In the genomic region with DNA sequence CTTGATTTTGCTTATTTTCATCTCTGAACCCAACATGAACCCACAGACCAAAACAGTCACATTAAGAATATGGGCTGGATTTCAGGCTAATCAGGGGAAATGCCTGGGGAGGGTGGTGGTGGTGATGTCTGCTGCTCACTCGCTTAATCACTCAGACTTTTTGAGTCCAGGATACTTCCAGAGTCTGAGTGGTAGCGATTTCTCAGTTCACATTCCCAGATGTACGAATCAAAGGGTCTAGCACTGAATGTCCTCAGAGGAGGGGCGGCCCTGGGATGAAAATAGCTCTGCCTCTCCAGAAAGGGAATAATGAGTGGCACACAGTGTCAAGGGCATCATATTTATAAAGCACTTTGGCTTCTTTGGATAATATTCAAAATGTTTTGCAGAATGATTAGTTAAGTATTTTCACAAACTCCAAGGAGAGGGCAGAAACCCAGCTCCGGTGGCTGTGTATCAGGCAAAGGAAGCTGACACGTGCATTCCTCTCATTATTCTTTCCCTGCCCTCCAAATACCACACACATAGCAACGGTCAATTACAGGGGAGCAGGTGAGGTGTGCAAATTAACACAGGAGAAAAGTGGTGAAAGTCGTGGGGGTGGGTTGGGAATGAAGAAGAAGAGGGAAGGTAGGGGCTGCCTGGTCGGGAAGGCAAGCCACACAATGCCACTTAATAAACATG, we compare ENCODE assay signal across 18 cellular contexts.
DNase-seq lines count a peak whose midpoint lies in the region; ATAC-seq and TF ChIP-seq lines count a peak whose summit lies in the region.
"Had no signal": no experiment of that assay in that cellular context is flagged by ENCODE, and none has a peak within 500 bp of the region (broad histone marks: within the 10 kb centered on the region; RNA-seq: fewer than 3 reads in every experiment).

No MANE protein-coding gene starts in this region.

- peak; percentile 49 for DNase-seq in AG20443 (ENCODE audit: low spot score)
- DNase-seq in WTC11 (ENCODE audit: low spot score) = no peak
- peak; percentile 50 for DNase-seq in fibroblast of pulmonary artery (ENCODE audit: low read depth)
- DNase-seq in neuronal stem cell (ENCODE audit: low spot score) = peak; percentile 42
- no peak for DNase-seq in activated T-cell treated with anti-CD3 and anti-CD28 coated beads, Interleukin-2, amount 50 U/mL, for 4 hours
- DNase-seq in activated T-helper 2 cell treated with anti-CD3 and anti-CD28 coated beads, Interferon-gamma antibody, Interleukin-2, Interleukin-4, amounts not matched to agents 10 μg/mL and 5 μg/mL and 100 μg/mL, durations not matched to agents 14 hours and 24 hours and 36 hours (ENCODE audit: low spot score) = no peak
- no peak for DNase-seq in A673 (ENCODE audit: low spot score)
- DNase-seq in caudate nucleus (lab: John Stamatoyannopoulos, UW) = no peak
- DNase-seq: body of pancreas; Calu3; effector CD8-positive, alpha-beta T cell; KG1; mesenchymal stem cell; NCI-H1105; NK-92 treated with Interleukin-12 subunit alpha and Interleukin-12 subunit beta, amount 100 ng/mL, for 24 hours; occipital lobe; T-cell had no signal

- peaks cover 18% of the 10 kb centered on the region for H3K4me1 Mint-ChIP-seq in WTC11
- H3K4me1 Mint-ChIP-seq in activated T-cell treated with anti-CD3 and anti-CD28 coated beads, Interleukin-2, amount 50 U/mL, for 4 hours (ENCODE audit: low read depth) = no peaks in the 10 kb centered on the region
- H3K4me1 Mint-ChIP-seq in activated T-helper 2 cell treated with anti-CD3 and anti-CD28 coated beads, Interferon-gamma antibody, Interleukin-2, Interleukin-4, amounts not matched to agents 10 μg/mL and 5 μg/mL and 100 μg/mL, durations not matched to agents 14 hours and 24 hours and 36 hours (ENCODE audit: low read depth) = no peaks in the 10 kb centered on the region
- H3K4me1 Mint-ChIP-seq: T-cell had no signal

- no peak overlapping the region for H2BK5ac ChIP-seq in neuronal stem cell (ENCODE audit: low read length)

- no peak overlapping the region for H3K27ac ChIP-seq in neuronal stem cell (replicated peaks; ENCODE audit: low read length)
- no peak overlapping the region for H3K27ac ChIP-seq in A673 (ENCODE audit: low read depth, low read length, poor library complexity, severe bottlenecking)
- H3K27ac ChIP-seq in caudate nucleus (ENCODE audit: low read depth, low read length) = no peak overlapping the region
- H3K27ac ChIP-seq: body of pancreas, skin epidermis had no signal

- no peak overlapping the region for H2BK15ac ChIP-seq in neuronal stem cell (ENCODE audit: low read length)

- peak overlapping the region; percentile 57 for H2AFZ ChIP-seq in neuronal stem cell (ENCODE audit: low read length)

- H4K91ac ChIP-seq in neuronal stem cell (ENCODE audit: low read depth, low read length, poor library complexity) = no peak overlapping the region

- H2BK120ac ChIP-seq in neuronal stem cell (ENCODE audit: low read depth, low read length) = no peak overlapping the region

- H3K36me3 Mint-ChIP-seq in WTC11 = no peaks in the 10 kb centered on the region
- H3K36me3 Mint-ChIP-seq in activated T-cell treated with anti-CD3 and anti-CD28 coated beads, Interleukin-2, amount 50 U/mL, for 4 hours (ENCODE audit: insufficient read depth) = no peaks in the 10 kb centered on the region
- no peaks in the 10 kb centered on the region for H3K36me3 Mint-ChIP-seq in activated T-helper 2 cell treated with anti-CD3 and anti-CD28 coated beads, Interferon-gamma antibody, Interleukin-2, Interleukin-4, amounts not matched to agents 10 μg/mL and 5 μg/mL and 100 μg/mL, durations not matched to agents 14 hours and 24 hours and 36 hours (ENCODE audit: low read depth)
- H3K36me3 Mint-ChIP-seq: T-cell had no signal

- POLR2A ChIA-PET in WTC11 (lab: Charles Lee) = no interaction called here
- POLR2A ChIA-PET in A673 (lab: Charles Lee; ENCODE audit: low non-redundant PET) = no interaction called here

- intact Hi-C loops in activated T-helper 2 cell treated with anti-CD3 and anti-CD28 coated beads, Interferon-gamma antibody, Interleukin-2, Interleukin-4, amounts not matched to agents 10 μg/mL and 5 μg/mL and 100 μg/mL, durations not matched to agents 14 hours and 24 hours and 36 hours (cut with micrococcal nuclease) = no loop called here
- intact Hi-C loops in A673 (cut with micrococcal nuclease; ENCODE audit: unreplicated experiment) = no loop called here

- CTCF ChIA-PET in WTC11 (lab: Charles Lee) (no interaction called here), A673 (lab: Charles Lee) (no interaction called here)

- H3K14ac ChIP-seq in neuronal stem cell (ENCODE audit: low read length) = no peak overlapping the region

- no TSS peak for BruUV-seq in A673 (replicated peaks; lab: Mats Ljungman, UMichigan)

- H3K9ac ChIP-seq in neuronal stem cell (ENCODE audit: low read depth, low read length, poor library complexity) = no peak overlapping the region

- peak; percentile 79 for ATAC-seq in WTC11
- ATAC-seq in activated T-cell treated with anti-CD3 and anti-CD28 coated beads, Interleukin-2, amount 50 U/mL, for 4 hours = no peak
- ATAC-seq: body of pancreas, T-cell had no signal

- no peaks in the 10 kb centered on the region for H3K9me3 Mint-ChIP-seq in WTC11
- H3K9me3 Mint-ChIP-seq in activated T-cell treated with anti-CD3 and anti-CD28 coated beads, Interleukin-2, amount 50 U/mL, for 4 hours = no peaks in the 10 kb centered on the region
- no peaks in the 10 kb centered on the region for H3K9me3 Mint-ChIP-seq in activated T-helper 2 cell treated with anti-CD3 and anti-CD28 coated beads, Interferon-gamma antibody, Interleukin-2, Interleukin-4, amounts not matched to agents 10 μg/mL and 5 μg/mL and 100 μg/mL, durations not matched to agents 14 hours and 24 hours and 36 hours

- H2AK5ac ChIP-seq in neuronal stem cell (ENCODE audit: low read depth, low read length) = no peak overlapping the region

- no peaks in the 10 kb centered on the region for H3K79me1 ChIP-seq in neuronal stem cell (ENCODE audit: low read depth, low read length)

- no peak overlapping the region for H3K4me2 ChIP-seq in neuronal stem cell (ENCODE audit: insufficient read depth, low read length, poor library complexity, severe bottlenecking)

- H3K4me3 ChIP-seq in fibroblast of pulmonary artery (replicated peaks; ENCODE audit: low read depth, low read length) = no peak overlapping the region
- H3K4me3 ChIP-seq in neuronal stem cell (ENCODE audit: low read length in 2 of 2) = peak overlapping the region in 1 of 2 donors; percentile 11
- H3K4me3 ChIP-seq in A673 (ENCODE audit: low read depth, low read length, poor library complexity, severe bottlenecking) = no peak overlapping the region
- H3K4me3 ChIP-seq: body of pancreas, skin epidermis had no signal

- H3K4me3 Mint-ChIP-seq in WTC11 = no peak overlapping the region
- no peak overlapping the region for H3K4me3 Mint-ChIP-seq in activated T-cell treated with anti-CD3 and anti-CD28 coated beads, Interleukin-2, amount 50 U/mL, for 4 hours
- no peak overlapping the region for H3K4me3 Mint-ChIP-seq in activated T-helper 2 cell treated with anti-CD3 and anti-CD28 coated beads, Interferon-gamma antibody, Interleukin-2, Interleukin-4, amounts not matched to agents 10 μg/mL and 5 μg/mL and 100 μg/mL, durations not matched to agents 14 hours and 24 hours and 36 hours (ENCODE audit: low read depth)
- H3K4me3 Mint-ChIP-seq: T-cell had no signal

- no peak overlapping the region for H4K8ac ChIP-seq in neuronal stem cell (ENCODE audit: low read depth, low read length)

- H3K36me3 ChIP-seq in neuronal stem cell (replicated peaks in 1 of 2; ENCODE audit: control insufficient read depth in 2 of 2, insufficient read depth in 2 of 2, low read length in 2 of 2) (no peaks in the 10 kb centered on the region), A673 (ENCODE audit: insufficient read depth, low read length, poor library complexity, severe bottlenecking) (no peaks in the 10 kb centered on the region)

- no peak overlapping the region for H3K4ac ChIP-seq in neuronal stem cell (ENCODE audit: low read length)

- WGBS in neuronal stem cell (ENCODE audit: extremely low coverage in 2 of 2, insufficient read length in 2 of 2, insufficient replicate concordance in 1 of 2), 2 donors = no CpG with 5 or more reads among the region's 9 CpGs

- H3K9me3 ChIP-seq in neuronal stem cell (replicated peaks in 1 of 2; ENCODE audit: control insufficient read depth in 2 of 2, insufficient read depth in 1 of 2, low read depth in 1 of 2, low read length in 2 of 2) (no peaks in the 10 kb centered on the region), A673 (ENCODE audit: low read depth, low read length, poor library complexity, severe bottlenecking) (no peaks in the 10 kb centered on the region)
- H3K9me3 ChIP-seq: body of pancreas had no signal

- H3K18ac ChIP-seq in neuronal stem cell (ENCODE audit: low read length) = no peak overlapping the region

- H3K27me3 ChIP-seq in neuronal stem cell (ENCODE audit: control insufficient read depth in 3 of 3, insufficient read depth in 3 of 3, low read depth in 1 of 3, low read length in 3 of 3) (no peaks in the 10 kb centered on the region), A673 (replicated peaks; ENCODE audit: insufficient read depth, low read depth, low read length, poor library complexity) (no peaks in the 10 kb centered on the region)
- H3K27me3 ChIP-seq: body of pancreas had no signal

- TF ChIP-seq CTCF in WTC11 (IDR thresholded peaks at IDR 0.05) = no peak
- TF ChIP-seq CTCF in fibroblast of pulmonary artery (IDR thresholded peaks at IDR 0.05; ENCODE audit: low read length, missing control alignments) = no peak
- no peak for TF ChIP-seq CTCF in A673 (conservative IDR thresholded peaks at IDR 0.05; ENCODE audit: low read depth, low read length)

- no peak overlapping the region for H2BK12ac ChIP-seq in neuronal stem cell (ENCODE audit: low read length)

- 0 out of 2 replicates have a peak overlapping the region, but pooled peaks have one; percentile 37 for H3K27ac Mint-ChIP-seq in WTC11
- H3K27ac Mint-ChIP-seq in activated T-helper 2 cell treated with anti-CD3 and anti-CD28 coated beads, Interferon-gamma antibody, Interleukin-2, Interleukin-4, amounts not matched to agents 10 μg/mL and 5 μg/mL and 100 μg/mL, durations not matched to agents 14 hours and 24 hours and 36 hours = no peak overlapping the region
- H3K27ac Mint-ChIP-seq: T-cell had no signal

- no peak overlapping the region for H3K23ac ChIP-seq in neuronal stem cell (ENCODE audit: low read depth, low read length, poor library complexity)

- H3K4me1 ChIP-seq in neuronal stem cell (ENCODE audit: control insufficient read depth in 2 of 2, insufficient read depth in 1 of 2, low read depth in 1 of 2, low read length in 2 of 2) (peaks cover 6 to 14% of the 10 kb centered on the region in 2 donors), A673 (ENCODE audit: insufficient read depth, low read length, poor library complexity, severe bottlenecking) (no peaks in the 10 kb centered on the region)
- H3K4me1 ChIP-seq: body of pancreas had no signal

- H3K27me3 Mint-ChIP-seq in WTC11 (ENCODE audit: low read depth) = peaks cover 6% of the 10 kb centered on the region
- H3K27me3 Mint-ChIP-seq in activated T-cell treated with anti-CD3 and anti-CD28 coated beads, Interleukin-2, amount 50 U/mL, for 4 hours (ENCODE audit: low read depth) = peaks cover 1% of the 10 kb centered on the region
- no peaks in the 10 kb centered on the region for H3K27me3 Mint-ChIP-seq in activated T-helper 2 cell treated with anti-CD3 and anti-CD28 coated beads, Interferon-gamma antibody, Interleukin-2, Interleukin-4, amounts not matched to agents 10 μg/mL and 5 μg/mL and 100 μg/mL, durations not matched to agents 14 hours and 24 hours and 36 hours (ENCODE audit: low read depth)
- H3K27me3 Mint-ChIP-seq: T-cell had no signal

Comparison
In these comparisons a context has a peak if more than half of its experiments do, and no peak if none do; other contexts are left out.
1. DNase-seq: peak in AG20443 (single experiment), fibroblast of pulmonary artery (single experiment) and neuronal stem cell (single experiment); none in WTC11 (single experiment), activated T-cell treated with anti-CD3 and anti-CD28 coated beads, Interleukin-2, amount 50 U/mL, for 4 hours (single experiment), activated T-helper 2 cell treated with anti-CD3 and anti-CD28 coated beads, Interferon-gamma antibody, Interleukin-2, Interleukin-4, amounts not matched to agents 10 μg/mL and 5 μg/mL and 100 μg/mL, durations not matched to agents 14 hours and 24 hours and 36 hours (single experiment), A673 (single experiment) and caudate nucleus (0 of 61).